ENCODE assay signal across 8 cellular contexts in genomic region chr10:7282457-7282856, GRCh38.
"Had no signal": no experiment of that assay in that cellular context is flagged by ENCODE, and none has a peak within 500 bp of the region (broad histone marks: within the 10 kb centered on the region; RNA-seq: fewer than 3 reads in every experiment).

No MANE protein-coding gene starts in this region.

- H3K4me3 ChIP-seq: GM23248, HAP-1, K562 had no signal

- FAIRE-seq: HTR-8/SVneo, K562 had no signal

- DNase-seq: GM23248, GOT3, H7, IMR-90, KG1 had no signal

- H3K36me3 ChIP-seq: HAP-1 had no signal

- H3K9me3 ChIP-seq: HAP-1 had no signal
